Comparison of ENCODE assay signal across 8 cellular contexts in genomic region chr6:164108869-164109769, GRCh38.
A peak's percentile ranks its signal among the peaks of the same experiment; 100 is the strongest.
DNase-seq lines count a peak whose midpoint lies in the region; ATAC-seq and TF ChIP-seq lines count a peak whose summit lies in the region.

No MANE protein-coding gene starts in this region.

- WGBS in sigmoid colon, 2 donors: 60 to 70% methylated on average over 20 of the region's 20 CpGs

- H3F3A ChIP-seq in GM23338 (replicated peaks; ENCODE audit: low read depth): no peaks in the 10 kb centered on the region

- H3K9me3 ChIP-seq in sigmoid colon: peaks cover 0 to 1% (median 0%) of the 10 kb centered on the region in 4 donors

- H3K4me2 ChIP-seq in GM23338: no peak overlapping the region

- TF ChIP-seq EP300 in sigmoid colon (IDR thresholded peaks at IDR 0.05): no peak

- no peak overlapping the region for H3K4me3 ChIP-seq in GM23338
- H3K4me3 ChIP-seq in sigmoid colon: no peak overlapping the region

- TF ChIP-seq CTCF in GM23338 (conservative IDR thresholded peaks at IDR 0.05; ENCODE audit: low read depth in 2 of 2) (no peak), RWPE1 (conservative IDR thresholded peaks at IDR 0.05; ENCODE audit: low read depth) (no peak), sigmoid colon (IDR thresholded peaks at IDR 0.05) (no peak), osteocyte (IDR thresholded peaks at IDR 0.05) (no peak)

- no peak for DNase-seq in GM23338 (ENCODE audit: low spot score)
- peak; percentile 75 for DNase-seq in RWPE1 (ENCODE audit: low spot score)
- DNase-seq in glomerular visceral epithelial cell (ENCODE audit: extremely low spot score): peak; percentile 72
- DNase-seq in sigmoid colon: peak; percentile 78
- DNase-seq in T-helper 9 cell: no peak
- DNase-seq in osteocyte (ENCODE audit: extremely low spot score, unreplicated experiment): no peak
- DNase-seq in erythroblast (lab: John Stamatoyannopoulos, UW): no peak

- ATAC-seq in GM23338 (no peak), GM18867 (IDR thresholded peaks at IDR 0.05; ENCODE audit: unreplicated experiment) (no peak)

- H3K27me3 ChIP-seq in GM23338 (ENCODE audit: insufficient read depth) (no peaks in the 10 kb centered on the region), sigmoid colon (no peaks in the 10 kb centered on the region)

- H4K20me1 ChIP-seq in GM23338 (replicated peaks; ENCODE audit: insufficient read depth): no peaks in the 10 kb centered on the region

- POLR2A ChIA-PET in RWPE1 (lab: Yijun Ruan, JAX; ENCODE audit: low non-redundant PET): no interaction called here

- CTCF ChIA-PET in RWPE1 (lab: Yijun Ruan, JAX): interaction anchor here (1.0 kb wide), 1 partner anchor 61 kb away, joined by 3 read pairs; no protein-coding TSS in a partner anchor

- peaks cover 6% of the 10 kb centered on the region for H3K27me3 Mint-ChIP-seq in GM23338 (ENCODE audit: insufficient read depth, low read depth, poor library complexity)
- no peaks in the 10 kb centered on the region for H3K27me3 Mint-ChIP-seq in osteocyte (ENCODE audit: unreplicated experiment)

- H3K79me2 ChIP-seq in GM23338 (replicated peaks; ENCODE audit: insufficient read depth): no peaks in the 10 kb centered on the region

- H3K4me3 Mint-ChIP-seq in GM23338: no peak overlapping the region
- H3K4me3 Mint-ChIP-seq in osteocyte (ENCODE audit: unreplicated experiment): no peak overlapping the region

- H3K4me1 ChIP-seq in GM23338 (ENCODE audit: insufficient read depth): no peaks in the 10 kb centered on the region
- H3K4me1 ChIP-seq in sigmoid colon: peaks cover 0 to 5% (median 2%) of the 10 kb centered on the region in 4 donors

- H3K36me3 ChIP-seq in GM23338 (ENCODE audit: insufficient read depth): no peaks in the 10 kb centered on the region
- no peaks in the 10 kb centered on the region for H3K36me3 ChIP-seq in sigmoid colon

- H3K36me3 Mint-ChIP-seq in GM23338 (ENCODE audit: low read depth): no peaks in the 10 kb centered on the region; the same call in 2 of the 3 replicates
- no peaks in the 10 kb centered on the region for H3K36me3 Mint-ChIP-seq in osteocyte (ENCODE audit: unreplicated experiment)

- intact Hi-C loops in sigmoid colon (cut with DNase I): no loop called here

- peak overlapping the region; percentile 47; the same call in 1 of the 2 replicates for H2AFZ ChIP-seq in GM23338

- H3K27ac Mint-ChIP-seq in GM23338: no peak overlapping the region
- H3K27ac Mint-ChIP-seq in osteocyte (ENCODE audit: unreplicated experiment): no peak overlapping the region

- H3K9me2 ChIP-seq in GM23338 (ENCODE audit: insufficient read depth): no peaks in the 10 kb centered on the region; the same call in none of the 2 replicates

- H3K4me1 Mint-ChIP-seq in GM23338 (no peaks in the 10 kb centered on the region), osteocyte (ENCODE audit: unreplicated experiment) (peaks cover 2% of the 10 kb centered on the region)

- no peak overlapping the region for H3K27ac ChIP-seq in GM23338 (ENCODE audit: low read depth)
- peak overlapping the region; percentile 77 for H3K27ac ChIP-seq in RWPE1
- H3K27ac ChIP-seq in sigmoid colon: peak overlapping the region in 1 of 4 donors; percentile 51

- TF ChIP-seq POLR2A in sigmoid colon (IDR thresholded peaks at IDR 0.05) (no peak), erythroblast (IDR thresholded peaks at IDR 0.05; ENCODE audit: low read length) (no peak)

- H3K9me3 Mint-ChIP-seq in GM23338: peaks cover 9% of the 10 kb centered on the region; the same call in 1 of the 3 replicates
- H3K9me3 Mint-ChIP-seq in osteocyte (ENCODE audit: unreplicated experiment): peaks cover 4% of the 10 kb centered on the region

TF ChIP-seq in GM23338, 12 proteins besides CTCF, POLR2A, EP300 and RAD21:
- TF ChIP-seq EZH2phosphoT487 (IDR thresholded peaks at IDR 0.05; ENCODE audit: unreplicated experiment): no peak
- TF ChIP-seq STAT1 (IDR thresholded peaks at IDR 0.05; ENCODE audit: unreplicated experiment): no peak
- TF ChIP-seq NANOG (IDR thresholded peaks at IDR 0.05; ENCODE audit: borderline replicate concordance): no peak
- TF ChIP-seq ZNF462 (CRISPR knock-in tag; IDR thresholded peaks at IDR 0.05): no peak
- TF ChIP-seq ETS1 (IDR thresholded peaks at IDR 0.05): no peak
- TF ChIP-seq ZNF114 (CRISPR knock-in tag; IDR thresholded peaks at IDR 0.05): no peak
- TF ChIP-seq JUNB (IDR thresholded peaks at IDR 0.05; ENCODE audit: unreplicated experiment): no peak

Comparison
In these comparisons a context has a peak if more than half of its experiments do, and no peak if none do; other contexts are left out.
1. DNase-seq: peak in RWPE1 (single experiment), glomerular visceral epithelial cell (single experiment) and sigmoid colon (single experiment); none in GM23338 (single experiment), T-helper 9 cell (single experiment), osteocyte (single experiment) and erythroblast (0 of 2).